In the genomic region with DNA sequence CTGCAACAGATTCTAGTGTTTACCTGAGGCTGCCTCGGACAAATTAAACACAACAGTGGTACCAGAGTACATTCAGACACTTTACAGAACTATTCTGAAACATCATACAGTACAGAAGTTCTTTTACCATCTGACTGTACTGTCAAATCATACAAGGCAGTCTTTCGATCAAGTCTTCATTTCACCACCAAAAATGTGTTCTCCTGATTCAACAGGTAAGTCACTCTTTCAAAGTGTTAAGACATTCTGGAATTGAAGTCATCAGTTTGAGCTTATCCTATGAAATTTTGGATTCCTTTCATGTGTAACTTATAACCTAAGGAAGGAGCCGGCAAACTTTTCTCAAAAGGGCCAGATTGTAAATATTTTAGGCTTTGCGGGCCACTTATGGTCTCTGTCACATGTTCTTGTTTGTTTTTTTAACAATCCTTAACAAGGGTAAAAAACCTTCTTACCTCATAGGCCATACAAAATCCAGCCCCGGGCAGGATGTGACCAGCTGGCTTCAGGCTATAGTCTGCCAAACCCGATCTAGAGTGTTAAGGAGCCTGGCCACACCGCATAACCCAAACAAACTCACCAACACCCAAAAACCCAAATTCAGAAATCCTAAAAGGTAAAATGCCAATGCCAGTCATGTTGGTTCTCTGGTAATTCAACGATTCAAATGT, we compare ENCODE assay signal across 23 cellular contexts.
"Had no signal": no experiment of that assay in that cellular context is flagged by ENCODE, and none has a peak within 500 bp of the region (broad histone marks: within the 10 kb centered on the region; RNA-seq: fewer than 3 reads in every experiment).

No MANE protein-coding gene starts in this region.

- H3K27me3 ChIP-seq: Peyer's patch, SJSA1 had no signal

- H3K4me1 ChIP-seq: Peyer's patch, SJSA1 had no signal

- ATAC-seq: activated CD8-positive, alpha-beta memory T cell treated with anti-CD3 and anti-CD28 coated beads, Interleukin-2, amount 10 ng/mL, durations not matched to agents 7 days and 5 days; activated naive CD4-positive, alpha-beta T cell treated with anti-CD3 and anti-CD28 coated beads, Interleukin-2, amount 50 U/mL, for 72 hours; activated naive CD8-positive, alpha-beta T cell treated with anti-CD3 and anti-CD28 coated beads, Interleukin-2, amount 50 U/mL, for 24 hours; WTC11 had no signal

- DNase-seq: activated CD4-positive, alpha-beta T cell treated with anti-CD3 and anti-CD28 coated beads, Interleukin-2, amount 10 ng/mL, durations not matched to agents 24 days and 14 days; activated CD4-positive, alpha-beta T cell treated with anti-CD3 and anti-CD28 coated beads, Interleukin-2, amount 50 U/mL, for 48 hours; activated CD4-positive, CD25-positive, alpha-beta regulatory T cell treated with anti-CD3 and anti-CD28 coated beads, Interleukin-2, amount 50 U/mL, for 72 hours; activated CD8-positive, alpha-beta memory T cell treated with anti-CD3 and anti-CD28 coated beads, Interleukin-2, amount 10 ng/mL, durations not matched to agents 7 days and 5 days; activated effector memory CD4-positive, alpha-beta T cell treated with anti-CD3 and anti-CD28 coated beads, Interleukin-2, amount 50 U/mL, for 16 hours; activated naive CD4-positive, alpha-beta T cell treated with Interleukin-2 at 50 U/mL for 16 hours; activated naive CD8-positive, alpha-beta T cell treated with anti-CD3 and anti-CD28 coated beads, Interleukin-2, amount 50 U/mL, for 24 hours; activated T-cell treated with anti-CD3 and anti-CD28 coated beads, Interleukin-2, amount 50 U/mL, for 24 hours; amygdala; MM.1S; NCI-H1105; NCI-H146; NCI-H187 treated with DMSO at 0.1 percent for 48 hours; NCI-H2107; NCI-H345; NCI-H510A treated with DMSO at 0.1 percent for 48 hours; Peyer's patch; Right ventricle myocardium superior had no signal

- H3K9me3 ChIP-seq: Peyer's patch, SJSA1 had no signal

- H3K36me3 ChIP-seq: Peyer's patch, SJSA1 had no signal

- H3K27ac ChIP-seq: KMS-11, Peyer's patch, RWPE1, SJSA1 had no signal

- H3K4me3 ChIP-seq: Peyer's patch, SJSA1 had no signal
